Comparison of ENCODE assay signal across 17 cellular contexts in the genomic region with DNA sequence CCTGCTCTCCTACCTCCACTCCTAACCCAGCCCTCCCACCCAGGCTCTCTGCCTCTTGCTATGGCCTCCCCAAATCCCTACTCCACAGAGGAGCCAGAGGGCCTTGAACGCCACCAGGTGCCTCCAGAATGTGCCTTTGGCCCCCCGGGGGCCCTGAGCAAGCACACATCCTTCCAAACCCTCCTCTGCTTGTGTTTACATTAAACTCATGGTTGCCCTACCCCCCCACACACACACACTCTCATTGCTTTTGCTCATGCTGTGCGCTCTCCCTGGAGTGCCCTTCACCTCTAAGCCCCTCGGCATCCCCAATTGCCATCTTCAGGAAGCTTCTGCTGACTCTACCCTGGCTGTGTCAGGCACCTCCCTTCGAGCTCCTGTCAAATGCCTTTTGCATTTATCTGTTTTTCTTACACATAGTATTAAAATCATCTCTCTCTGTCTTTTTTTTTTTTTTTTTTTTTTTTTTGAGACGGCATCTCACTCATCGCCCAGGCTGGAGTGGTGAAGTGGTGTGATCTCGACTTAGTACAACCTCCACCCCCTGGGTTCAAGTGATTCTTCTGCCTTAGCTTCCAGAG. TPM values are rescaled to one million over a fixed set of nuclear protein-coding genes. Genes with fewer than 3 reads are reported as not detected.
DNase-seq lines count a peak whose midpoint lies in the region; ATAC-seq lines count a peak whose summit lies in the region.
"Had no signal": no experiment of that assay in that cellular context is flagged by ENCODE, and none has a peak within 500 bp of the region (broad histone marks: within the 10 kb centered on the region; RNA-seq: fewer than 3 reads in every experiment).

No MANE protein-coding gene starts in this region.

- no peak overlapping the region for H3K4me3 ChIP-seq in HAP-1
- H3K4me3 ChIP-seq: K562 had no signal

- ATAC-seq in naive thymus-derived CD8-positive, alpha-beta T cell = no peak
- ATAC-seq: CD8-positive, alpha-beta T cell; K562; Right ventricle myocardium inferior had no signal

- no peaks in the 10 kb centered on the region for H3K36me3 Mint-ChIP-seq in naive thymus-derived CD8-positive, alpha-beta T cell
- H3K36me3 Mint-ChIP-seq: CD8-positive, alpha-beta T cell had no signal

- H3K9me3 ChIP-seq in HAP-1 = no peaks in the 10 kb centered on the region
- H3K9me3 ChIP-seq: BE2C had no signal

- H3K4me3 Mint-ChIP-seq in naive thymus-derived CD8-positive, alpha-beta T cell = peak overlapping the region in 5 of 10 donors; percentile 5 to 50 (median 12)

- H3K27me3 Mint-ChIP-seq in naive thymus-derived CD8-positive, alpha-beta T cell = no peaks in the 10 kb centered on the region

- H3K9me3 Mint-ChIP-seq in naive thymus-derived CD8-positive, alpha-beta T cell = peaks cover 0 to 2% (median 0%) of the 10 kb centered on the region in 9 donors
- H3K9me3 Mint-ChIP-seq: CD8-positive, alpha-beta T cell had no signal

- DNase-seq in NCI-H510A treated with DMSO at 0.1 percent for 48 hours (lab: John Stamatoyannopoulos, UW) (peak; percentile 14), NCI-H510A (lab: John Stamatoyannopoulos, UW) (no peak), ELF-1 (ENCODE audit: low read depth, low spot score) (peak; percentile 37), NCI-H345 (lab: John Stamatoyannopoulos, UW) (peak; percentile 62), NCI-H1092 treated with DMSO at 0.1 percent for 48 hours (lab: John Stamatoyannopoulos, UW) (no peak), HAP-1 (ENCODE audit: low spot score in 2 of 2) (no peak), GOT3 (lab: John Stamatoyannopoulos, UW) (no peak)
- no peak for DNase-seq in naive thymus-derived CD8-positive, alpha-beta T cell
- DNase-seq: BE2C; CD8-positive, alpha-beta T cell; DMS53; EL; NCI-H2029; NCI-H2171 treated with DMSO at 0.1 percent for 48 hours; NCI-H526 treated with DMSO at 0.1 percent for 48 hours had no signal

- no peaks in the 10 kb centered on the region for H3K27me3 ChIP-seq in HAP-1 (ENCODE audit: low read depth)
- H3K27me3 ChIP-seq: BE2C had no signal

- H3K27ac Mint-ChIP-seq in naive thymus-derived CD8-positive, alpha-beta T cell = peak overlapping the region in 7 of 10 donors; percentile 20 to 91 (median 70)

- H3K4me1 Mint-ChIP-seq in naive thymus-derived CD8-positive, alpha-beta T cell = peaks cover 44 to 81% (median 79%) of the 10 kb centered on the region in 4 donors

- no peaks in the 10 kb centered on the region for H3K4me1 ChIP-seq in HAP-1

- in situ Hi-C loops in HAP-1 (cut with MboI; ENCODE audit: low sequenced_read_pairs) = no loop called here

- no peaks in the 10 kb centered on the region for H3K36me3 ChIP-seq in HAP-1 (replicated peaks)
- H3K36me3 ChIP-seq: BE2C had no signal

- POLR2A ChIA-PET in naive thymus-derived CD8-positive, alpha-beta T cell (lab: Charles Lee) = interaction anchor here (0.7 to 1.7 kb wide), 2 partner anchors 19 to 30 kb away, joined by 4 to 5 read pairs; no protein-coding TSS in a partner anchor

RNA-seq across cellular contexts. Expression of a gene that starts 16.3 kb away (rescaled TPM):
- total RNA-seq in naive thymus-derived CD8-positive, alpha-beta T cell = 10 to 100 TPM; 30.1 to 30.5 TPM
- polyA plus RNA-seq in naive thymus-derived CD8-positive, alpha-beta T cell = 1 to 10 TPM in 1 of 3 donors, under 1 TPM in 2; 0.46 to 1.0 (median 0.61) TPM

RNA-seq across cellular contexts. Expression of a gene that starts 41.8 kb away (rescaled TPM):
- total RNA-seq in naive thymus-derived CD8-positive, alpha-beta T cell = 10 to 100 TPM; 70.3 to 72.3 TPM
- polyA plus RNA-seq in naive thymus-derived CD8-positive, alpha-beta T cell = 100 to 1,000 TPM; 207 to 219 (median 215) TPM

Comparison
In these comparisons a context has a peak if more than half of its experiments do, and no peak if none do; other contexts are left out.
1. DNase-seq: peak in NCI-H510A treated with DMSO at 0.1 percent for 48 hours (single experiment), ELF-1 (single experiment) and NCI-H345 (single experiment); none in NCI-H510A (single experiment), naive thymus-derived CD8-positive, alpha-beta T cell (0 of 10), NCI-H1092 treated with DMSO at 0.1 percent for 48 hours (single experiment), HAP-1 (0 of 2) and GOT3 (single experiment).